In the genomic region with DNA sequence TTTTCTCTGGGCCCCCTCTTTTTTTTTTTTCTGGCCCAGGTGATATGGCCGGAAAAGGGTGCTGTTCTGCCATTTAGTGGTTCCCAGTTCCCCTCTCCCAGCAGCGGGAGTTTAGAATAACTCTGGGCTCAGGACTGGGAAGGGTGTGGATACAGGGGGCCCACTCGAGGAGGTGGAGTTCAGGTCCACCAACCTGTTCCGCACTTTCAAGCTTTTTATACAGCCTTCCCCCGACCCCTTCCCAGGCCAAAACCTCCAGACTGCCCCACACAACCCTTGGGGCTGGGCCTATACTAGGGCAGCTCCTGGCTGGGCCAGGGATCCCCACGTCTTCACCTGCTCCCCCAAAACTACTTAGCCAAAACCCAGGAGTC, we compare ENCODE assay signal across 1 cellular context.
TF ChIP-seq lines count a peak whose summit lies in the region.

No MANE protein-coding gene starts in this region.

TF ChIP-seq in HEK293, 187 proteins besides CTCF, POLR2A, EP300 and RAD21 (continued from another document):
- TF ChIP-seq, protein P1, sequence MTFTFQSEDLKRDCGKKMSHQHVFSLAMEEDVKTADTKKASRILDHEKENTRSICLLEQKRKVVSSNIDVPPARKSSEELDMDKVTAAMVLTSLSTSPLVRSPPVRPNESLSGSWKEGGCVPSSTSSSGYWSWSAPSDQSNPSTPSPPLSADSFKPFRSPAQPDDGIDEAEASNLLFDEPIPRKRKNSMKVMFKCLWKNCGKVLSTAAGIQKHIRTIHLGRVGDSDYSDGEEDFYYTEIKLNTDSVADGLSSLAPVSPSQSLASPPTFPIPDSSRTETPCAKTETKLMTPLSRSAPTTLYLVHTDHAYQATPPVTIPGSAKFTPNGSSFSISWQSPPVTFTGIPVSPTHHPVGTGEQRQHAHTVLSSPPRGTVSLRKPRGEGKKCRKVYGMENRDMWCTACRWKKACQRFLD (tag by site-specific recombination; IDR thresholded peaks at IDR 0.05) = no peak
- TF ChIP-seq GLIS1 (tag by site-specific recombination; IDR thresholded peaks at IDR 0.05) = no peak
- no peak for TF ChIP-seq ZNF239 (tag by site-specific recombination; IDR thresholded peaks at IDR 0.05)
- no peak for TF ChIP-seq HOXA7 (CRISPR knock-in tag; IDR thresholded peaks at IDR 0.05; ENCODE audit: borderline replicate concordance)
- TF ChIP-seq, protein P2, sequence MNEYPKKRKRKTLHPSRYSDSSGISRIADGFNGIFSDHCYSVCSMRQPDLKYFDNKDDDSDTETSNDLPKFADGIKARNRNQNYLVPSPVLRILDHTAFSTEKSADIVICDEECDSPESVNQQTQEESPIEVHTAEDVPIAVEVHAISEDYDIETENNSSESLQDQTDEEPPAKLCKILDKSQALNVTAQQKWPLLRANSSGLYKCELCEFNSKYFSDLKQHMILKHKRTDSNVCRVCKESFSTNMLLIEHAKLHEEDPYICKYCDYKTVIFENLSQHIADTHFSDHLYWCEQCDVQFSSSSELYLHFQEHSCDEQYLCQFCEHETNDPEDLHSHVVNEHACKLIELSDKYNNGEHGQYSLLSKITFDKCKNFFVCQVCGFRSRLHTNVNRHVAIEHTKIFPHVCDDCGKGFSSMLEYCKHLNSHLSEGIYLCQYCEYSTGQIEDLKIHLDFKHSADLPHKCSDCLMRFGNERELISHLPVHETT (tag by site-specific recombination; IDR thresholded peaks at IDR 0.05) = no peak
- no peak for TF ChIP-seq KLF7 (tag by site-specific recombination; IDR thresholded peaks at IDR 0.05; ENCODE audit: borderline replicate concordance)
